In the genomic region with DNA sequence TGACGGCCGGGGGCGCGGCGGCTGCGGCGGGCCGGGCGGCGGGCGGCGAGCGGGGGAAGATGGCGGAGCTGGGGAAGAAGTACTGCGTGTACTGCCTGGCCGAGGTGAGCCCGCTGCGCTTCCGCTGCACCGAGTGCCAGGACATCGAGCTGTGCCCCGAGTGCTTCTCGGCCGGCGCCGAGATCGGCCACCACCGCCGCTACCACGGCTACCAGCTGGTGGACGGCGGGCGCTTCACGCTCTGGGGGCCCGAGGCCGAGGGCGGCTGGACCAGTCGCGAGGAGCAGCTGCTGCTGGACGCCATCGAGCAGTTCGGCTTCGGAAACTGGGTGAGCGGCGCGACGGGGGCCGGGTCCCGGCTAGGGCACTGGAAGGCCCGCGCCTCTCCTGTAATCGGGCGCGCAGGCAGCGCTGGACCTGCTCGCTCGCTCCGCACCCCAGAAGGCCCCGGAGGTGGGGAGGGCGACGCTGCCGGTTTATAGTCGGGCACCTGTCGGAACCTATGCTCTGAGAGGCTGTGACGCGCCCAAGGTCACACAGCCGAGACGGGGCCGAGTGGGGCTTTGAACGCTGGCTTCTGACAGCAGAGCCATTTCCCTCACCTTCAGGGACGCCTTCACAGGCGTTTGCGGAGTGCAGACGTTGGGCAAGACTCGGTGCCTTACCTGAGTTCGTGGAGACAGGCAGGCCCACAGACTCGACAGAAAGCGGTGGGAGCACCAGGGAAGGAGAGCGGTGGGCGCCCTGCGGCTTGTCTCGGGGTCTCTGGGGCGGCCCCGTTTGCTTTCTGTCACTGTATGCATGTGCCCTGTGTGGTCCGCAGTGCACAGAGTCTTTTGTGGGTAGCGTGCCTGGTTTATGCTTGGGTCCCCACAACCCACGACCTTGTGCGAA, we compare ENCODE assay signal across 8 cellular contexts. TPM values are rescaled to one million over a fixed set of nuclear protein-coding genes. Genes with fewer than 3 reads are reported as not detected.
DNase-seq lines count a peak whose midpoint lies in the region; ATAC-seq and TF ChIP-seq lines count a peak whose summit lies in the region.

No MANE protein-coding gene starts in this region.

- peaks cover 50% of the 10 kb centered on the region for H3K4me1 Mint-ChIP-seq in GM23338
- peaks cover 44% of the 10 kb centered on the region for H3K4me1 Mint-ChIP-seq in activated CD8-positive, alpha-beta T cell treated with anti-CD3 and anti-CD28 coated beads, Interleukin-2, amount 10 ng/mL, durations not matched to agents 7 days and 5 days (ENCODE audit: low read depth)
- H3K4me1 Mint-ChIP-seq in effector memory CD8-positive, alpha-beta T cell (ENCODE audit: low read depth in 2 of 2), result peaks cover 49 to 55% of the 10 kb centered on the region in 2 donors

- POLR2A ChIA-PET in activated CD8-positive, alpha-beta T cell treated with anti-CD3 and anti-CD28 coated beads, Interleukin-2, amount 10 ng/mL, durations not matched to agents 7 days and 5 days (lab: Charles Lee), result interaction anchor here (0.6 to 5.7 kb wide), 8 partner anchors 12 to 844 kb away, joined by 3 to 62 read pairs (median 4); a partner anchor contains a TSS

- H3K4me3 ChIP-seq in GM12875 (ENCODE audit: low read depth, low read length) (peak overlapping the region; percentile 99), GM23338 (peak overlapping the region; percentile 89), MG63 (peak overlapping the region; percentile 82), muscle layer of colon (ENCODE audit: low read depth in 1 of 2, low read length in 2 of 2) (peak overlapping the region; percentile 83 to 91), subcutaneous abdominal adipose tissue (ENCODE audit: low read depth in 1 of 5, low read length in 5 of 5) (peak overlapping the region; percentile 80 to 92 (median 91))

- H3K36me3 Mint-ChIP-seq in GM23338 (ENCODE audit: low read depth), result no peaks in the 10 kb centered on the region; the same call in 2 of the 3 replicates
- peaks cover 12% of the 10 kb centered on the region for H3K36me3 Mint-ChIP-seq in activated CD8-positive, alpha-beta T cell treated with anti-CD3 and anti-CD28 coated beads, Interleukin-2, amount 10 ng/mL, durations not matched to agents 7 days and 5 days (ENCODE audit: low read depth)
- H3K36me3 Mint-ChIP-seq in effector memory CD8-positive, alpha-beta T cell (ENCODE audit: insufficient read depth), result peaks cover 39% of the 10 kb centered on the region

- H3K9ac ChIP-seq in muscle layer of colon (ENCODE audit: low read length) (peak overlapping the region; percentile 86), subcutaneous abdominal adipose tissue (ENCODE audit: low read length in 5 of 5) (peak overlapping the region; percentile 59 to 97 (median 84))

- H2AFZ ChIP-seq in GM23338, result 0 out of 2 replicates have a peak overlapping the region, but pooled peaks have one; percentile 56

- H4K20me1 ChIP-seq in GM23338 (replicated peaks; ENCODE audit: insufficient read depth), result peaks cover 35% of the 10 kb centered on the region

- H3K79me2 ChIP-seq in GM23338 (replicated peaks; ENCODE audit: insufficient read depth), result peaks cover 49% of the 10 kb centered on the region

- H3K4me2 ChIP-seq in GM23338, result peak overlapping the region; percentile 93

- H3K27ac Mint-ChIP-seq in GM23338, result no peak overlapping the region
- H3K27ac Mint-ChIP-seq in activated CD8-positive, alpha-beta T cell treated with anti-CD3 and anti-CD28 coated beads, Interleukin-2, amount 10 ng/mL, durations not matched to agents 7 days and 5 days, result peak overlapping the region; percentile 82
- peak overlapping the region; percentile 85 to 89 for H3K27ac Mint-ChIP-seq in effector memory CD8-positive, alpha-beta T cell

- H3K27me3 ChIP-seq in GM23338 (ENCODE audit: insufficient read depth), result peaks cover 32% of the 10 kb centered on the region
- no peaks in the 10 kb centered on the region for H3K27me3 ChIP-seq in MG63
- H3K27me3 ChIP-seq in muscle layer of colon (ENCODE audit: control insufficient read depth in 1 of 2, insufficient read depth in 2 of 2, low read length in 2 of 2), result no peaks in the 10 kb centered on the region
- no peaks in the 10 kb centered on the region for H3K27me3 ChIP-seq in subcutaneous abdominal adipose tissue (ENCODE audit: control insufficient read depth in 5 of 5, insufficient read depth in 4 of 5, low read length in 5 of 5)

- H3K9me2 ChIP-seq in GM23338 (ENCODE audit: insufficient read depth), result no peaks in the 10 kb centered on the region

- ATAC-seq in GM23338, result peak; percentile 4
- peak; percentile 38 for ATAC-seq in activated CD8-positive, alpha-beta T cell treated with anti-CD3 and anti-CD28 coated beads, Interleukin-2, amount 10 ng/mL, durations not matched to agents 7 days and 5 days
- ATAC-seq in effector memory CD8-positive, alpha-beta T cell (replicated peaks), result peak; percentile 61

- no peaks in the 10 kb centered on the region; the same call in 1 of the 3 replicates for H3K9me3 Mint-ChIP-seq in GM23338
- H3K9me3 Mint-ChIP-seq in activated CD8-positive, alpha-beta T cell treated with anti-CD3 and anti-CD28 coated beads, Interleukin-2, amount 10 ng/mL, durations not matched to agents 7 days and 5 days (ENCODE audit: insufficient read depth), result no peaks in the 10 kb centered on the region
- H3K9me3 Mint-ChIP-seq in effector memory CD8-positive, alpha-beta T cell, result no peaks in the 10 kb centered on the region

- peak overlapping the region; percentile 84 for H3K4me3 Mint-ChIP-seq in GM23338
- H3K4me3 Mint-ChIP-seq in activated CD8-positive, alpha-beta T cell treated with anti-CD3 and anti-CD28 coated beads, Interleukin-2, amount 10 ng/mL, durations not matched to agents 7 days and 5 days, result peak overlapping the region; percentile 89
- H3K4me3 Mint-ChIP-seq in effector memory CD8-positive, alpha-beta T cell, result peak overlapping the region; percentile 88 to 91

- no peaks in the 10 kb centered on the region for H3K36me3 ChIP-seq in GM23338 (ENCODE audit: insufficient read depth)
- no peaks in the 10 kb centered on the region for H3K36me3 ChIP-seq in MG63
- peaks cover 6% of the 10 kb centered on the region for H3K36me3 ChIP-seq in muscle layer of colon (ENCODE audit: insufficient read depth, low read length)
- peaks cover 0 to 4% (median 0%) of the 10 kb centered on the region in 5 donors for H3K36me3 ChIP-seq in subcutaneous abdominal adipose tissue (ENCODE audit: control insufficient read depth in 5 of 5, insufficient read depth in 5 of 5, low read length in 5 of 5)

- DNase-seq in GM23338 (ENCODE audit: low spot score), result peak; percentile 48
- DNase-seq in MG63, result peak; percentile 27
- DNase-seq in activated CD8-positive, alpha-beta T cell treated with anti-CD3 and anti-CD28 coated beads, Interleukin-2, amount 10 ng/mL, durations not matched to agents 7 days and 5 days, result peak; percentile 68
- peak; percentile 33 to 43 (median 41) for DNase-seq in effector memory CD8-positive, alpha-beta T cell
- DNase-seq in NCI-H2196 treated with DMSO at 0.1 percent for 48 hours (lab: John Stamatoyannopoulos, UW; ENCODE audit: unreplicated experiment), result no peak

- TF ChIP-seq CTCF in GM12875 (IDR thresholded peaks at IDR 0.05; ENCODE audit: borderline replicate concordance, insufficient read depth, low read depth, low read length) (no peak), GM23338 (conservative IDR thresholded peaks at IDR 0.05; ENCODE audit: low read depth in 2 of 2) (no peak)

- H3K27ac ChIP-seq in GM23338 (ENCODE audit: low read depth), result no peak overlapping the region
- H3K27ac ChIP-seq in muscle layer of colon (ENCODE audit: low read depth, low read length), result peak overlapping the region; percentile 76
- H3K27ac ChIP-seq in subcutaneous abdominal adipose tissue (ENCODE audit: low read depth, low read length), result peak overlapping the region; percentile 37

- H3K9me3 ChIP-seq in MG63 (no peaks in the 10 kb centered on the region), muscle layer of colon (ENCODE audit: low read length) (no peaks in the 10 kb centered on the region), subcutaneous abdominal adipose tissue (ENCODE audit: control insufficient read depth in 5 of 5, low read length in 5 of 5) (no peaks in the 10 kb centered on the region)

- H3K4me1 ChIP-seq in GM23338 (ENCODE audit: insufficient read depth) (peaks cover 9% of the 10 kb centered on the region; the same call in 1 of the 2 replicates), muscle layer of colon (ENCODE audit: insufficient read depth, low read length) (peaks cover 45% of the 10 kb centered on the region), subcutaneous abdominal adipose tissue (ENCODE audit: control insufficient read depth in 5 of 5, insufficient read depth in 5 of 5, low read length in 5 of 5) (peaks cover 8 to 53% (median 49%) of the 10 kb centered on the region in 5 donors)

- CTCF ChIA-PET in activated CD8-positive, alpha-beta T cell treated with anti-CD3 and anti-CD28 coated beads, Interleukin-2, amount 10 ng/mL, durations not matched to agents 7 days and 5 days (lab: Charles Lee), result interaction anchor here (0.7 to 5.9 kb wide), 19 partner anchors 9 to 326 kb away, joined by 3 to 172 read pairs (median 5); a partner anchor contains a TSS

- peaks cover 32% of the 10 kb centered on the region for H3K27me3 Mint-ChIP-seq in GM23338 (ENCODE audit: insufficient read depth, low read depth, poor library complexity)
- peaks cover 14% of the 10 kb centered on the region for H3K27me3 Mint-ChIP-seq in activated CD8-positive, alpha-beta T cell treated with anti-CD3 and anti-CD28 coated beads, Interleukin-2, amount 10 ng/mL, durations not matched to agents 7 days and 5 days (ENCODE audit: low read depth)
- no peaks in the 10 kb centered on the region for H3K27me3 Mint-ChIP-seq in effector memory CD8-positive, alpha-beta T cell

- 0 out of 2 replicates have a peak, but pooled peaks cover 3% of the 10 kb centered on the region for H3F3A ChIP-seq in GM23338 (replicated peaks; ENCODE audit: low read depth)

RNA-seq across cellular contexts. Expression of a gene that starts 0.6 kb away (rescaled TPM):
- 11.4 and 12.0 TPM in 2 replicates for total RNA-seq in GM23338 (2014; rRNA removed; shearing (Covaris generic))
- polyA plus RNA-seq in GM23338 (2016; fragmentation: Nextera tagmentation; extraction: Ambion mirVana), result 3.0 and 3.6 TPM in 2 replicates
- 5.7 and 7.6 TPM in 2 replicates for total RNA-seq in MG63 (2014; rRNA removed; shearing (Covaris generic); ENCODE audit: low replicate concordance)
- 10 to 100 TPM; 16.6 to 16.8 TPM for total RNA-seq in activated CD8-positive, alpha-beta T cell treated with anti-CD3 and anti-CD28 coated beads, Interleukin-2, amount 10 ng/mL, durations not matched to agents 7 days and 5 days

RNA-seq across cellular contexts. Expression of a gene that starts 24.1 kb away (rescaled TPM):
- total RNA-seq in GM23338 (2014; rRNA removed; shearing (Covaris generic)), result 27.4 and 27.6 TPM in 2 replicates
- 108 and 112 TPM in 2 replicates for polyA plus RNA-seq in GM23338 (2016; fragmentation: Nextera tagmentation; extraction: Ambion mirVana)
- 26.2 and 32.6 TPM in 2 replicates for total RNA-seq in MG63 (2014; rRNA removed; shearing (Covaris generic); ENCODE audit: low replicate concordance)
- 10 to 100 TPM; 43.1 to 49.4 TPM for total RNA-seq in activated CD8-positive, alpha-beta T cell treated with anti-CD3 and anti-CD28 coated beads, Interleukin-2, amount 10 ng/mL, durations not matched to agents 7 days and 5 days

Comparison
In these comparisons a context has a peak if more than half of its experiments do, and no peak if none do; other contexts are left out.
1. ATAC-seq: peak in every context shown above with its lines; median percentile 61 in effector memory CD8-positive, alpha-beta T cell; 38 in activated CD8-positive, alpha-beta T cell treated with anti-CD3 and anti-CD28 coated beads, Interleukin-2, amount 10 ng/mL, durations not matched to agents 7 days and 5 days; 4 in GM23338.